10 cellular contexts compared by ENCODE assay signal in the genomic region with DNA sequence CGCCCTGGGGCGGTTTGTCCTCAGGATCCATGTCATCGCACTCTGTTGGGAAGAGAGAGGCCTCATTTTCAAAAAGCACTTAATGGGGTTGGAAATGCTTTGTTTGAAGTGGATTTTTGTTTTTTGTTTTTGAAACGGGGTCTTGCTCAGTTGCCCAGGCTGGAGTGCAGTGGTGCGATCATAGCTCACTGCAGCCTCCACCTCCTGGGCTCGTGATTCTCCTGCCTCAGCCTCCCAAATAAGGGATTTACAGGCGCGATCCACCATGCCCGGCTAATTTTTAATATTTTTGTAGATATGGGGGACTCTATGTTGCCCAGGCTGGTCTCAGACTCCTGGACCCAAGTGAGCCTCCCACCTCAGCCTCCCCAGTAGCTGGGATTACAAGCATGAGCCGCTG. TPM values are rescaled to one million over a fixed set of nuclear protein-coding genes. Genes with fewer than 3 reads are reported as not detected.
"Had no signal": no experiment of that assay in that cellular context is flagged by ENCODE, and none has a peak within 500 bp of the region (broad histone marks: within the 10 kb centered on the region; RNA-seq: fewer than 3 reads in every experiment).

No MANE protein-coding gene starts in this region.

- FAIRE-seq: HTR-8/SVneo had no signal

- H3K9ac ChIP-seq: GM23248 had no signal

- ATAC-seq: HCT116 had no signal

- H3K9me3 Mint-ChIP-seq: IgD-negative memory B cell had no signal

- H2AFZ ChIP-seq: GM23248 had no signal

- DNase-seq: GM23248, GOT3, H7, KG1 had no signal

- H3K27ac ChIP-seq: GM23248 had no signal

- H3K36me3 ChIP-seq: HAP-1 had no signal

- H3K4me3 Mint-ChIP-seq: IgD-negative memory B cell had no signal

- H3K9me3 ChIP-seq: HAP-1 had no signal

- H3K4me3 ChIP-seq: GM23248, HAP-1 had no signal

RNA-seq across cellular contexts. Expression of gene FKBP6, which starts 0.7 kb away (rescaled TPM):
- total RNA-seq: GM23248, H4, HT-29 had no signal
- polyA plus RNA-seq: GM23248, IgD-negative memory B cell had no signal

RNA-seq across cellular contexts. Expression of gene TRIM50, which starts 0.8 kb away (rescaled TPM):
- total RNA-seq: GM23248, H4, H7, HT-29 had no signal
- polyA plus RNA-seq: GM23248, IgD-negative memory B cell had no signal
